In genomic region chr1:154886281-154887036, GRCh38 we compare ENCODE assay signal across 22 cellular contexts. TPM values are rescaled to one million over a fixed set of nuclear protein-coding genes. Genes with fewer than 3 reads are reported as not detected.
DNase-seq lines count a peak whose midpoint lies in the region; ATAC-seq and TF ChIP-seq lines count a peak whose summit lies in the region.
"Had no signal": no experiment of that assay in that cellular context is flagged by ENCODE, and none has a peak within 500 bp of the region (broad histone marks: within the 10 kb centered on the region; RNA-seq: fewer than 3 reads in every experiment).

No MANE protein-coding gene starts in this region.

- peak overlapping the region; percentile 16 for H3K4me3 Mint-ChIP-seq in activated CD4-positive, alpha-beta T cell treated with anti-CD3 and anti-CD28 coated beads, Interleukin-2, amount 10 ng/mL, durations not matched to agents 24 days and 14 days
- no peak overlapping the region for H3K4me3 Mint-ChIP-seq in activated T-helper 17 cell treated with anti-CD3 and anti-CD28 coated beads, Interleukin-2, amount 50 U/mL, for 72 hours
- H3K4me3 Mint-ChIP-seq: brain; stimulated activated naive CD8-positive, alpha-beta T cell treated with anti-CD3 and anti-CD28 coated beads, Interleukin-15, Interleukin-2, amounts not matched to agents 100 ng/mL and 50 ng/mL, for 24 hours had no signal

- ATAC-seq in activated T-helper 17 cell treated with anti-CD3 and anti-CD28 coated beads, Interleukin-2, amount 50 U/mL, for 72 hours (replicated peaks), result peak; percentile 48
- ATAC-seq in sciatic nerve, result no peak
- ATAC-seq: HCT116, pancreas had no signal

- no peaks in the 10 kb centered on the region for H4K20me1 ChIP-seq in Loucy (ENCODE audit: insufficient read depth, low read length, poor library complexity, severe bottlenecking)

- H3K27ac Mint-ChIP-seq in activated CD4-positive, alpha-beta T cell treated with anti-CD3 and anti-CD28 coated beads, Interleukin-2, amount 10 ng/mL, durations not matched to agents 24 days and 14 days, result peak overlapping the region; percentile 46
- H3K27ac Mint-ChIP-seq in activated T-helper 17 cell treated with anti-CD3 and anti-CD28 coated beads, Interleukin-2, amount 50 U/mL, for 72 hours, result no peak overlapping the region
- H3K27ac Mint-ChIP-seq: brain; stimulated activated naive CD8-positive, alpha-beta T cell treated with anti-CD3 and anti-CD28 coated beads, Interleukin-15, Interleukin-2, amounts not matched to agents 100 ng/mL and 50 ng/mL, for 24 hours had no signal

- no peaks in the 10 kb centered on the region for H3K36me3 ChIP-seq in Loucy (ENCODE audit: insufficient read depth, low read length)
- H3K36me3 ChIP-seq: pancreas, upper lobe of left lung had no signal

- H3K4me1 ChIP-seq in Loucy (ENCODE audit: insufficient read depth, low read length, poor library complexity, severe bottlenecking), result peaks cover 17% of the 10 kb centered on the region
- H3K4me1 ChIP-seq: pancreas had no signal

- H3K27me3 Mint-ChIP-seq in activated CD4-positive, alpha-beta T cell treated with anti-CD3 and anti-CD28 coated beads, Interleukin-2, amount 10 ng/mL, durations not matched to agents 24 days and 14 days, result peaks cover 5% of the 10 kb centered on the region
- H3K27me3 Mint-ChIP-seq in activated T-helper 17 cell treated with anti-CD3 and anti-CD28 coated beads, Interleukin-2, amount 50 U/mL, for 72 hours, result no peaks in the 10 kb centered on the region

- peak overlapping the region; percentile 31; the same call in 1 of the 2 replicates for H2AFZ ChIP-seq in Loucy (ENCODE audit: low read length)

- H3K9ac ChIP-seq in Loucy (ENCODE audit: low read depth, low read length, poor library complexity, severe bottlenecking), result no peak overlapping the region
- H3K9ac ChIP-seq: SK-N-SH had no signal

- H3K9me3 Mint-ChIP-seq in activated CD4-positive, alpha-beta T cell treated with anti-CD3 and anti-CD28 coated beads, Interleukin-2, amount 10 ng/mL, durations not matched to agents 24 days and 14 days, result no peaks in the 10 kb centered on the region
- H3K9me3 Mint-ChIP-seq in activated T-helper 17 cell treated with anti-CD3 and anti-CD28 coated beads, Interleukin-2, amount 50 U/mL, for 72 hours, result no peaks in the 10 kb centered on the region
- H3K9me3 Mint-ChIP-seq: stimulated activated naive CD8-positive, alpha-beta T cell treated with anti-CD3 and anti-CD28 coated beads, Interleukin-15, Interleukin-2, amounts not matched to agents 100 ng/mL and 50 ng/mL, for 24 hours had no signal

- intact Hi-C loops in activated CD4-positive, alpha-beta T cell treated with anti-CD3 and anti-CD28 coated beads, Interleukin-2, amount 10 ng/mL, durations not matched to agents 24 days and 14 days (cut with micrococcal nuclease), result loop anchor here (1.0 kb wide), 1 partner anchor 51 kb away; no protein-coding TSS in a partner anchor
- intact Hi-C loops in sciatic nerve (cut with DNase I), result no loop called here

- H3K9me2 ChIP-seq in Loucy (replicated peaks; ENCODE audit: low read depth, low read length), result no peaks in the 10 kb centered on the region
- H3K9me2 ChIP-seq: SK-N-SH had no signal

- H3K4me2 ChIP-seq in Loucy (ENCODE audit: low read depth, low read length, poor library complexity, severe bottlenecking), result peak overlapping the region; percentile 6
- H3K4me2 ChIP-seq: SK-N-SH had no signal

- no peaks in the 10 kb centered on the region for H3K36me3 Mint-ChIP-seq in activated CD4-positive, alpha-beta T cell treated with anti-CD3 and anti-CD28 coated beads, Interleukin-2, amount 10 ng/mL, durations not matched to agents 24 days and 14 days (ENCODE audit: low read depth)
- H3K36me3 Mint-ChIP-seq in activated T-helper 17 cell treated with anti-CD3 and anti-CD28 coated beads, Interleukin-2, amount 50 U/mL, for 72 hours (ENCODE audit: low read depth), result no peaks in the 10 kb centered on the region
- H3K36me3 Mint-ChIP-seq: brain had no signal

- no peaks in the 10 kb centered on the region for H3K9me3 ChIP-seq in Loucy (ENCODE audit: insufficient read depth, low read depth, low read length)
- H3K9me3 ChIP-seq: pancreas, SK-N-SH, upper lobe of left lung had no signal

- no peaks in the 10 kb centered on the region for H3K79me2 ChIP-seq in Loucy (ENCODE audit: insufficient read depth, low read length)

- H3F3A ChIP-seq in Loucy (ENCODE audit: low read depth), result no peaks in the 10 kb centered on the region

- H3K27me3 ChIP-seq in Loucy (ENCODE audit: insufficient read depth, low read length, poor library complexity, severe bottlenecking), result no peaks in the 10 kb centered on the region
- H3K27me3 ChIP-seq: pancreas, upper lobe of left lung had no signal

- H3K4me1 Mint-ChIP-seq in activated CD4-positive, alpha-beta T cell treated with anti-CD3 and anti-CD28 coated beads, Interleukin-2, amount 10 ng/mL, durations not matched to agents 24 days and 14 days, result peaks cover 23% of the 10 kb centered on the region
- peaks cover 6% of the 10 kb centered on the region for H3K4me1 Mint-ChIP-seq in activated T-helper 17 cell treated with anti-CD3 and anti-CD28 coated beads, Interleukin-2, amount 50 U/mL, for 72 hours

- TF ChIP-seq CTCF in Loucy (conservative IDR thresholded peaks at IDR 0.05; ENCODE audit: low read length), result no peak

- no peak overlapping the region for H3K4me3 ChIP-seq in Loucy (ENCODE audit: low read length, poor library complexity, severe bottlenecking)
- H3K4me3 ChIP-seq: lung, pancreas, upper lobe of left lung had no signal

- peak; percentile 65 for DNase-seq in activated CD4-positive, alpha-beta T cell treated with anti-CD3 and anti-CD28 coated beads, Interleukin-2, amount 10 ng/mL, durations not matched to agents 24 days and 14 days
- DNase-seq in activated CD4-positive, alpha-beta T cell treated with anti-CD3 and anti-CD28 coated beads, Interleukin-2, amount 50 U/mL, for 4 hours, result no peak
- DNase-seq in sciatic nerve (ENCODE audit: low spot score) (peak; percentile 17), COR-L47 (lab: John Stamatoyannopoulos, UW) (no peak), kidney tubule cell (ENCODE audit: low spot score) (no peak), NOMO-1 treated with dmso at 0.1 percent for 144 hours (lab: John Stamatoyannopoulos, UW; ENCODE audit: unreplicated experiment) (no peak)
- DNase-seq: activated CD4-positive, alpha-beta T cell treated with anti-CD3 and anti-CD28 coated beads for 4 hours; activated T-cell treated with anti-CD3 and anti-CD28 coated beads for 4 hours; cortex of kidney; NCI-H146; NCI-H774; pancreas; SK-N-SH; stimulated activated CD4-positive, alpha-beta T cell treated with anti-CD3 and anti-CD28 coated beads, Interleukin-2, amount 100 ng/mL, for 24 hours; upper lobe of left lung had no signal

RNA-seq across cellular contexts. Expression of gene KCNN3, which starts 16.4 kb away (rescaled TPM):
- total RNA-seq in activated CD4-positive, alpha-beta T cell treated with anti-CD3 and anti-CD28 coated beads, Interleukin-2, amount 10 ng/mL, durations not matched to agents 24 days and 14 days, result 0.35 and 0.54 TPM in 2 replicates
- total RNA-seq in activated T-helper 17 cell treated with anti-CD3 and anti-CD28 coated beads, Interleukin-2, amount 50 U/mL, for 72 hours, result under 1 TPM; 0.11 to 0.37 TPM
- 1.8 TPM for total RNA-seq in sciatic nerve
- total RNA-seq: fibroblast of villous mesenchyme had no signal

RNA-seq across cellular contexts. Expression of gene PMVK, which starts 50.1 kb away (rescaled TPM):
- 47.4 and 47.7 TPM in 2 replicates for total RNA-seq in activated CD4-positive, alpha-beta T cell treated with anti-CD3 and anti-CD28 coated beads, Interleukin-2, amount 10 ng/mL, durations not matched to agents 24 days and 14 days
- total RNA-seq in activated T-helper 17 cell treated with anti-CD3 and anti-CD28 coated beads, Interleukin-2, amount 50 U/mL, for 72 hours, result 10 to 100 TPM; 38.6 to 66.9 TPM
- 30.4 TPM for total RNA-seq in sciatic nerve

Comparison
In these comparisons a context has a peak if more than half of its experiments do, and no peak if none do; other contexts are left out.
1. DNase-seq: peak in activated CD4-positive, alpha-beta T cell treated with anti-CD3 and anti-CD28 coated beads, Interleukin-2, amount 10 ng/mL, durations not matched to agents 24 days and 14 days (single experiment) and sciatic nerve (single experiment); none in activated CD4-positive, alpha-beta T cell treated with anti-CD3 and anti-CD28 coated beads, Interleukin-2, amount 50 U/mL, for 4 hours (0 of 2), COR-L47 (single experiment), kidney tubule cell (single experiment) and NOMO-1 treated with dmso at 0.1 percent for 144 hours (single experiment).